In genomic region chrX:72247206-72247944, GRCh38 we compare ENCODE assay signal across 1 cellular context.
TF ChIP-seq lines count a peak whose summit lies in the region.

No MANE protein-coding gene starts in this region.

TF ChIP-seq in endothelial cell of umbilical vein, 7 proteins besides CTCF, POLR2A, EP300 and RAD21 (continued from another document):
- TF ChIP-seq EZH2 (IDR thresholded peaks at IDR 0.05; ENCODE audit: borderline replicate concordance, low read depth, low read length, severe bottlenecking): no peak
